ENCODE assay signal across 12 cellular contexts in the genomic region with DNA sequence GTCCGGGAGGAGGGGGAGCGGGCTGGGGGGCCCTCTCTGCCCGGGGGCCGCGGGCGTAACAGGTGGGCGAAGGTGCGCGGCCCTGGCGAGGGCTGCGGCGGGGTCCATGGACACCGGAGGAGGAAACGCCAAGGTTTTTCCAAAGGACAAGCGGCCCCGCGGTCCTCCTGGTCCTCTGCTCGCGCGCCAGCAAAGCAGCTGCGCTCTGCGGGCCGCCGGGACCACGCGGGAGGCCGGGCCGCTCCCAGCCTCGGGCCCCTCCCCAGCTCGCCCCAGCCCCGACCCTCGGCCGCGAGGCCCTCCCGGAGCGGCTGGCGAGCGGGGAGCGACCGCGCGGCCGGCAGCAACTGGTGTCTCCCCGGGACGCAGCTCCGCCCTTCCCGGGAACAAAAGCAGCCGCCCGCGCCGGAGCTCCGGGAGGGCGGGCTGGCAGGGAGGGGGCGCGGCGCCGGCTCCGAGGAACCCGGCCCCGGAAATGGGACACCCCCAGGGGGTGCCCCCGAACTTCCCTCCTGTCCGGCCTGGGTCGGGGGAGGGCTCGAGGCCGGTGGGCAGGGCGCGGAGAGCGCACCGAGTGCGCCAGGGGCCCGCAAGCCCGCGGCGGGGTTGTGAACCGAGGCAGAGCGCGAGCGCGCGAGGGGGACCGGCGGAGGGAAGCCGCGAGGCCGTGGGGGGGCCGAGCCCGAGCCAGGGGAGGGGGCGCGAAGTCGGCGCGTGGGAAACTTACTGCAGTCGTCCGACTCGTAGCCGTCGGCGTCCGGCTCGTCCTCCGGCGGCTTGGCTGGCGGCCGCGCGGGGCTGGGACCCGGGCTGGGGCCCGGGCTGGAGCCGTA. TPM values are rescaled to one million over a fixed set of nuclear protein-coding genes. Genes with fewer than 3 reads are reported as not detected.
A peak's percentile ranks its signal among the peaks of the same experiment; 100 is the strongest.
DNase-seq lines count a peak whose midpoint lies in the region; ATAC-seq and TF ChIP-seq lines count a peak whose summit lies in the region.
"Had no signal": no experiment of that assay in that cellular context is flagged by ENCODE, and none has a peak within 500 bp of the region (broad histone marks: within the 10 kb centered on the region; RNA-seq: fewer than 3 reads in every experiment).

No MANE protein-coding gene starts in this region.

- peak overlapping the region; percentile 30 for H3K4me3 ChIP-seq in Caco-2 (ENCODE audit: low read depth, low read length)
- H3K4me3 ChIP-seq in Peyer's patch, result peak overlapping the region; percentile 8 to 50 (median 37)
- peak overlapping the region; percentile 37 to 58 for H3K4me3 ChIP-seq in right atrium auricular region
- H3K4me3 ChIP-seq in neutrophil (ENCODE audit: low read depth in 1 of 2, low read length in 1 of 2), result peak overlapping the region; percentile 55 to 61
- no peak overlapping the region for H3K4me3 ChIP-seq in MG63

- DNase-seq in Caco-2, result peak in 1 of 2 experiments; percentile 32
- DNase-seq in Peyer's patch, result no peak
- no peak for DNase-seq in right atrium auricular region (ENCODE audit: low spot score)
- no peak for DNase-seq in HPDE6-E6E7 (ENCODE audit: extremely low spot score)
- DNase-seq in COR-L47 (lab: John Stamatoyannopoulos, UW), result no peak
- DNase-seq in MG63, result no peak
- DNase-seq: activated naive CD4-positive, alpha-beta T cell treated with anti-CD3 and anti-CD28 coated beads for 36 hours; CD4-positive, alpha-beta T cell had no signal

- peak overlapping the region in 3 of 4 donors; percentile 25 to 50 (median 43) for H3K27ac ChIP-seq in Peyer's patch
- H3K27ac ChIP-seq in right atrium auricular region, result peak overlapping the region; percentile 51 to 75
- no peak overlapping the region for H3K27ac ChIP-seq in neutrophil
- H3K27ac ChIP-seq: RWPE1 had no signal

- H3K27me3 ChIP-seq in Caco-2 (replicated peaks; ENCODE audit: control insufficient read depth, insufficient read depth, low read length), result peaks cover 1% of the 10 kb centered on the region
- peaks cover 0 to 20% of the 10 kb centered on the region in 2 donors for H3K27me3 ChIP-seq in Peyer's patch
- no peaks in the 10 kb centered on the region for H3K27me3 ChIP-seq in right atrium auricular region
- peaks cover 46% of the 10 kb centered on the region for H3K27me3 ChIP-seq in neutrophil
- no peaks in the 10 kb centered on the region; the same call in 1 of the 2 replicates for H3K27me3 ChIP-seq in MG63

- no peaks in the 10 kb centered on the region for H3K36me3 Mint-ChIP-seq in Caco-2 (ENCODE audit: insufficient read depth, unreplicated experiment)

- ATAC-seq in HG03378 (IDR thresholded peaks at IDR 0.05; ENCODE audit: unreplicated experiment), result no peak

- H3K4me1 Mint-ChIP-seq in Caco-2 (ENCODE audit: low read depth, unreplicated experiment), result no peaks in the 10 kb centered on the region

- no peak overlapping the region for H3K4me3 Mint-ChIP-seq in Caco-2 (ENCODE audit: unreplicated experiment)
- H3K4me3 Mint-ChIP-seq: activated naive CD4-positive, alpha-beta T cell treated with anti-CD3 and anti-CD28 coated beads for 36 hours; CD4-positive, alpha-beta T cell had no signal

- no peaks in the 10 kb centered on the region for H3K36me3 ChIP-seq in Caco-2 (ENCODE audit: control insufficient read depth, insufficient read depth, low read length)
- no peaks in the 10 kb centered on the region for H3K36me3 ChIP-seq in Peyer's patch
- H3K36me3 ChIP-seq in right atrium auricular region, result no peaks in the 10 kb centered on the region
- H3K36me3 ChIP-seq in neutrophil, result no peaks in the 10 kb centered on the region
- H3K36me3 ChIP-seq in MG63, result no peaks in the 10 kb centered on the region

- H3K27ac Mint-ChIP-seq in Caco-2 (ENCODE audit: unreplicated experiment), result no peak overlapping the region
- H3K27ac Mint-ChIP-seq: activated naive CD4-positive, alpha-beta T cell treated with anti-CD3 and anti-CD28 coated beads for 36 hours; CD4-positive, alpha-beta T cell had no signal

- POLR2A ChIA-PET in Caco-2 (lab: Charles Lee), result interaction anchor here (0.6 kb wide), 1 partner anchor 46 kb away, joined by 3 read pairs; no protein-coding TSS in a partner anchor

- H3K4me1 ChIP-seq in Caco-2 (peaks cover 4% of the 10 kb centered on the region; the same call in 1 of the 2 replicates), Peyer's patch (peaks cover 0 to 20% (median 5%) of the 10 kb centered on the region in 4 donors), right atrium auricular region (peaks cover 0 to 35% of the 10 kb centered on the region in 2 donors), neutrophil (ENCODE audit: control insufficient read depth in 1 of 2, insufficient read depth in 1 of 2, low read depth in 1 of 2, low read length in 1 of 2) (peaks cover 55 to 58% of the 10 kb centered on the region in 2 experiments)

- CTCF ChIA-PET in Caco-2 (lab: Charles Lee), result interaction anchor here (0.6 kb wide), 1 partner anchor 799 kb away, joined by 4 read pairs; no protein-coding TSS in a partner anchor

- H3K27me3 Mint-ChIP-seq in Caco-2 (ENCODE audit: insufficient read depth, unreplicated experiment), result peaks cover 28% of the 10 kb centered on the region

- TF ChIP-seq CTCF in Caco-2 (IDR thresholded peaks at IDR 0.05; ENCODE audit: insufficient read depth in 1 of 2, low read depth in 1 of 2, low read length in 1 of 2, severe bottlenecking in 1 of 2, unreplicated experiment in 1 of 2) (no peak), Peyer's patch (IDR thresholded peaks at IDR 0.05) (no peak), right atrium auricular region (IDR thresholded peaks at IDR 0.05) (no peak), neutrophil (IDR thresholded peaks at IDR 0.05) (no peak)

- no TSS peak for BruUV-seq in Caco-2 (replicated peaks; lab: Mats Ljungman, UMichigan)

- TF ChIP-seq POLR2A in Peyer's patch (IDR thresholded peaks at IDR 0.05), result no peak

- H3K9me3 ChIP-seq in Caco-2, result no peaks in the 10 kb centered on the region
- H3K9me3 ChIP-seq in Peyer's patch, result no peaks in the 10 kb centered on the region
- H3K9me3 ChIP-seq in right atrium auricular region, result no peaks in the 10 kb centered on the region
- no peaks in the 10 kb centered on the region for H3K9me3 ChIP-seq in neutrophil
- no peaks in the 10 kb centered on the region for H3K9me3 ChIP-seq in MG63

- intact Hi-C loops in Caco-2 (cut with micrococcal nuclease; ENCODE audit: unreplicated experiment), result no loop called here

- no peaks in the 10 kb centered on the region for H3K9me3 Mint-ChIP-seq in Caco-2 (ENCODE audit: unreplicated experiment)
- H3K9me3 Mint-ChIP-seq: activated naive CD4-positive, alpha-beta T cell treated with anti-CD3 and anti-CD28 coated beads for 36 hours; CD4-positive, alpha-beta T cell had no signal

RNA-seq across cellular contexts. Expression of gene DOC2B, which starts 0.9 kb away (rescaled TPM):
- total RNA-seq in Caco-2 (2022), result 0.35 TPM in 1 of 2 replicates, not detected in the other
- total RNA-seq in Peyer's patch, result 10 to 100 TPM in 1 of 4 donors, 1 to 10 TPM in 3; 4.2 to 29.7 (median 6.1) TPM
- total RNA-seq in right atrium auricular region, result 1 to 10 TPM; 2.4 to 2.6 TPM
- total RNA-seq in MG63 (2014; rRNA removed; shearing (Covaris generic); ENCODE audit: low replicate concordance), result 0.16 TPM in 1 of 2 replicates, not detected in the other

RNA-seq across cellular contexts. Expression of gene SCGB1C2, which starts 43.2 kb away (rescaled TPM):
- total RNA-seq in Caco-2 (2022) (not detected in 2 replicates), Peyer's patch (not detected), right atrium auricular region (not detected)
- not detected in 2 replicates for total RNA-seq in MG63 (2014; rRNA removed; shearing (Covaris generic); ENCODE audit: low replicate concordance)
- total RNA-seq: activated naive CD4-positive, alpha-beta T cell treated with anti-CD3 and anti-CD28 coated beads for 36 hours; CD4-positive, alpha-beta T cell; subcutaneous adipose tissue had no signal
